In the genomic region with DNA sequence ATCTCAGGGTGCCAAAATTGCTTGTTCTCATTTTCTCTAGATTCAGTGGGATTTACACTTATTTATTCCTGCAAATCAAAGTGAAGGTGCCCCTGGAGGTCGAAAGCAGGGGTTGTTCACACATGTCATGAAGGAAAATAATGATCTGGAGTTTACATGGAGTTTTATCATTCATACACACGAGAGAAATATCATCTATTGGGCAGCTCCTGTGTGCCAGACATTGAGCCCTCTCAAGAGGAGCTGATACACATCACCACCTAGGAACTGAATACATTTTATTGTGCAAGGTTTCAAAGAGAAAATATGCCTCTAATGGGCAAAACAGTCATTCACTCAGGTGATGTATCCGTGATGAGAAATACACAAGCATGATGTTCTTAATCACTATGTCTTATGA, we compare ENCODE assay signal across 9 cellular contexts. TPM values are rescaled to one million over a fixed set of nuclear protein-coding genes. Genes with fewer than 3 reads are reported as not detected.
"Had no signal": no experiment of that assay in that cellular context is flagged by ENCODE, and none has a peak within 500 bp of the region (broad histone marks: within the 10 kb centered on the region; RNA-seq: fewer than 3 reads in every experiment).

No MANE protein-coding gene starts in this region.

- H3K27ac ChIP-seq: HL-60, KMS-11 had no signal

- DNase-seq: IMR-90, KBM-7, KG1 had no signal

- ATAC-seq: HepG2, K562 had no signal

- H3K4me3 ChIP-seq: K562 had no signal

RNA-seq across cellular contexts. Expression of a gene that starts 23.5 kb away (rescaled TPM):
- total RNA-seq: HepG2, HT-29, HT1080, IMR-90, K562 had no signal
